ENCODE assay signal across 1 cellular context in genomic region chr16:57411362-57411976, GRCh38.
TF ChIP-seq lines count a peak whose summit lies in the region.

No MANE protein-coding gene starts in this region.

TF ChIP-seq in WTC11, 78 proteins besides CTCF, POLR2A, EP300 and RAD21 (continued from another document):
- TF ChIP-seq MAX (CRISPR knock-in tag; IDR thresholded peaks at IDR 0.05) = no peak
- no peak for TF ChIP-seq ZNF232 (CRISPR knock-in tag; IDR thresholded peaks at IDR 0.05)
- no peak for TF ChIP-seq CDX4 (CRISPR knock-in tag; IDR thresholded peaks at IDR 0.05; ENCODE audit: borderline replicate concordance)
- no peak for TF ChIP-seq TEAD1 (CRISPR knock-in tag; IDR thresholded peaks at IDR 0.05)
- TF ChIP-seq ARID4B (CRISPR knock-in tag; IDR thresholded peaks at IDR 0.05; ENCODE audit: borderline replicate concordance) = no peak
- TF ChIP-seq ZNF219 (CRISPR knock-in tag; IDR thresholded peaks at IDR 0.05; ENCODE audit: borderline replicate concordance) = no peak
- TF ChIP-seq MXD4 (CRISPR knock-in tag; IDR thresholded peaks at IDR 0.05; ENCODE audit: borderline replicate concordance) = no peak
